ENCODE assay signal across 14 cellular contexts in the genomic region with DNA sequence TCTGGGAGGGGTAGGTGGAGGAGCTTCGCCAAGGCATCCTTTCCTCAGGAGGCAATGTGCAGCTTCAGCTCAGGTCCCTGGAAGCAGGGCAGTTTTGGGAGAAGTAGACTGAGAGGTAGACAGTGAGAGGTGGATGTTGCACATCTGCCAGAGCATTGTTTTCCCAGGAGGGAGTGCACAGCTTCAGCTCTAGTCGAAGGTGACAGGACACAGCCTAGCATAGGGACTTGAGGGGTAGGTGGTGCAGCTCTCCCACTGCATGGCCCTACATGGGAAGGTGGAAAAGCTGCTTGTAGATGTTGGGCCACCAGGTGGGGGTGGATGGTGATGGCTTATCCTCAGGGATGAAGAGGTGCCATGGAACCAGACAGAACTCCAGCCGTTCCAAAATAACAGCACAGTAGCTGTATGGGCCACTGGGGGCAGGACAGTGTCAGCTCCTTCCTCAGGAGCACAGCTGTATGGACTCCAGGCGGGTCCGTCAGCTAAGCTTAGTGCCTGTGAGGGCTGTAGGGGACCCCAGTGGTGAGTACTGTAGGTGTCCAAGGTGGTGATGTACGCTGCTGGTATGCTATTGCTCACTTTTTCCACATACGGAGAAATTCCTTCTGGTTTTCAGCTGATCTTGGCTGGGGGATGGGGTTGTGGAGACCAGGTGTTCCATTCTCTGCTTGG. TPM values are rescaled to one million over a fixed set of nuclear protein-coding genes. Genes with fewer than 3 reads are reported as not detected.
DNase-seq lines count a peak whose midpoint lies in the region; ATAC-seq lines count a peak whose summit lies in the region.
"Had no signal": no experiment of that assay in that cellular context is flagged by ENCODE, and none has a peak within 500 bp of the region (broad histone marks: within the 10 kb centered on the region; RNA-seq: fewer than 3 reads in every experiment).

No MANE protein-coding gene starts in this region.

- H3K36me3 Mint-ChIP-seq in activated naive CD8-positive, alpha-beta T cell: peaks cover 38% of the 10 kb centered on the region
- peaks cover 70% of the 10 kb centered on the region for H3K36me3 Mint-ChIP-seq in activated naive CD8-positive, alpha-beta T cell treated with anti-CD3 and anti-CD28 coated beads for 36 hours
- H3K36me3 Mint-ChIP-seq in stimulated activated effector memory CD8-positive, alpha-beta T cell treated with anti-CD3 and anti-CD28 coated beads, Interleukin-12 subunit alpha, Interleukin-12 subunit beta, amount 100 ng/mL, for 72 hours: no peaks in the 10 kb centered on the region

- no peak overlapping the region for H3K4me3 ChIP-seq in iPS-15b (ENCODE audit: low read depth, low read length)
- H3K4me3 ChIP-seq: left ventricle myocardium inferior had no signal

- H3K27ac Mint-ChIP-seq in activated naive CD8-positive, alpha-beta T cell: peak overlapping the region; percentile 6
- H3K27ac Mint-ChIP-seq in activated naive CD8-positive, alpha-beta T cell treated with anti-CD3 and anti-CD28 coated beads for 36 hours: no peak overlapping the region
- peak overlapping the region; percentile 37 for H3K27ac Mint-ChIP-seq in stimulated activated effector memory CD8-positive, alpha-beta T cell treated with anti-CD3 and anti-CD28 coated beads, Interleukin-12 subunit alpha, Interleukin-12 subunit beta, amount 100 ng/mL, for 72 hours
- H3K27ac Mint-ChIP-seq: activated B cell treated with CpG ODN at 0.5 μM for 24 hours had no signal

- no peak for ATAC-seq in stimulated activated effector memory CD8-positive, alpha-beta T cell treated with anti-CD3 and anti-CD28 coated beads, Interleukin-12 subunit alpha, Interleukin-12 subunit beta, amount 100 ng/mL, for 72 hours
- ATAC-seq in HG03139 (IDR thresholded peaks at IDR 0.05; ENCODE audit: unreplicated experiment): no peak

- peaks cover 3% of the 10 kb centered on the region for H3K36me3 ChIP-seq in iPS-15b (ENCODE audit: control insufficient read depth, insufficient read depth, low read length)

- H3K4me1 ChIP-seq in iPS-15b (ENCODE audit: control insufficient read depth, insufficient read depth, low read length): peaks cover 7% of the 10 kb centered on the region

- in situ Hi-C loops in ACHN (cut with HindIII; ENCODE audit: low pct_ligation_motif_present, low pct_unique_long_range_greater_than_20kb, low sequenced_read_pairs): no loop called here

- H3K27me3 ChIP-seq in iPS-15b (ENCODE audit: control insufficient read depth, insufficient read depth, low read length): no peaks in the 10 kb centered on the region

- H3K27me3 Mint-ChIP-seq in activated naive CD8-positive, alpha-beta T cell: no peaks in the 10 kb centered on the region
- no peaks in the 10 kb centered on the region for H3K27me3 Mint-ChIP-seq in activated naive CD8-positive, alpha-beta T cell treated with anti-CD3 and anti-CD28 coated beads for 36 hours
- H3K27me3 Mint-ChIP-seq: activated B cell treated with CpG ODN at 0.5 μM for 24 hours had no signal

- peaks cover 9% of the 10 kb centered on the region for H3K4me1 Mint-ChIP-seq in activated naive CD8-positive, alpha-beta T cell (ENCODE audit: low read depth)
- H3K4me1 Mint-ChIP-seq in activated naive CD8-positive, alpha-beta T cell treated with anti-CD3 and anti-CD28 coated beads for 36 hours: peaks cover 8% of the 10 kb centered on the region
- H3K4me1 Mint-ChIP-seq in stimulated activated effector memory CD8-positive, alpha-beta T cell treated with anti-CD3 and anti-CD28 coated beads, Interleukin-12 subunit alpha, Interleukin-12 subunit beta, amount 100 ng/mL, for 72 hours: peaks cover 3% of the 10 kb centered on the region
- H3K4me1 Mint-ChIP-seq: neural crest cell had no signal

- no peak for DNase-seq in activated naive CD8-positive, alpha-beta T cell treated with anti-CD3 and anti-CD28 coated beads for 36 hours
- DNase-seq in amniotic epithelial cell (ENCODE audit: low read depth): peak; percentile 47
- no peak for DNase-seq in stimulated activated effector memory CD8-positive, alpha-beta T cell treated with anti-CD3 and anti-CD28 coated beads, Interleukin-12 subunit alpha, Interleukin-12 subunit beta, amount 100 ng/mL, for 72 hours (ENCODE audit: low spot score in 2 of 2)
- DNase-seq in ACHN: no peak
- no peak for DNase-seq in NCI-H1417 treated with DMSO at 0.1 percent for 48 hours (lab: John Stamatoyannopoulos, UW)
- DNase-seq: activated B cell treated with CpG ODN at 0.5 μM for 24 hours; activated naive CD4-positive, alpha-beta T cell; left ventricle myocardium inferior; small intestine had no signal

- H3K9me3 ChIP-seq in iPS-15b (ENCODE audit: control insufficient read depth, insufficient read depth, low read length): no peaks in the 10 kb centered on the region
- H3K9me3 ChIP-seq: left ventricle myocardium inferior had no signal

- H3K4me3 Mint-ChIP-seq in activated naive CD8-positive, alpha-beta T cell: no peak overlapping the region
- no peak overlapping the region for H3K4me3 Mint-ChIP-seq in activated naive CD8-positive, alpha-beta T cell treated with anti-CD3 and anti-CD28 coated beads for 36 hours
- H3K4me3 Mint-ChIP-seq in stimulated activated effector memory CD8-positive, alpha-beta T cell treated with anti-CD3 and anti-CD28 coated beads, Interleukin-12 subunit alpha, Interleukin-12 subunit beta, amount 100 ng/mL, for 72 hours: no peak overlapping the region
- H3K4me3 Mint-ChIP-seq: activated B cell treated with CpG ODN at 0.5 μM for 24 hours, neural crest cell had no signal

- H3K9me3 Mint-ChIP-seq in activated naive CD8-positive, alpha-beta T cell (ENCODE audit: low read depth): peaks cover 16% of the 10 kb centered on the region
- H3K9me3 Mint-ChIP-seq in activated naive CD8-positive, alpha-beta T cell treated with anti-CD3 and anti-CD28 coated beads for 36 hours: peaks cover 21% of the 10 kb centered on the region
- H3K9me3 Mint-ChIP-seq in stimulated activated effector memory CD8-positive, alpha-beta T cell treated with anti-CD3 and anti-CD28 coated beads, Interleukin-12 subunit alpha, Interleukin-12 subunit beta, amount 100 ng/mL, for 72 hours: peaks cover 3% of the 10 kb centered on the region
- H3K9me3 Mint-ChIP-seq: activated B cell treated with CpG ODN at 0.5 μM for 24 hours, neural crest cell had no signal

- H3K9ac ChIP-seq in iPS-15b (ENCODE audit: low read depth, low read length): peak overlapping the region; percentile 8

RNA-seq across cellular contexts. Expression of gene ZNF543, which starts 17.4 kb away (rescaled TPM):
- 1 to 10 TPM; 8.2 to 8.4 TPM for total RNA-seq in activated naive CD8-positive, alpha-beta T cell treated with anti-CD3 and anti-CD28 coated beads for 36 hours

RNA-seq across cellular contexts. Expression of gene ZNF460, which starts 22.6 kb away (rescaled TPM):
- total RNA-seq in activated naive CD8-positive, alpha-beta T cell treated with anti-CD3 and anti-CD28 coated beads for 36 hours: 10 to 100 TPM; 40.5 to 44.3 TPM

RNA-seq across cellular contexts. Expression of gene ZNF304, which starts 48.2 kb away (rescaled TPM):
- total RNA-seq in activated naive CD8-positive, alpha-beta T cell treated with anti-CD3 and anti-CD28 coated beads for 36 hours: 10 to 100 TPM; 10.3 to 10.5 TPM
- total RNA-seq: HT-29 had no signal
